Comparison of ENCODE assay signal across 23 cellular contexts in genomic region chr1:5455651-5456050, GRCh38.
"Had no signal": no experiment of that assay in that cellular context is flagged by ENCODE, and none has a peak within 500 bp of the region (broad histone marks: within the 10 kb centered on the region; RNA-seq: fewer than 3 reads in every experiment).

No MANE protein-coding gene starts in this region.

- H3K27me3 ChIP-seq: ovary, right atrium auricular region, right lobe of liver, testis, thyroid gland, upper lobe of left lung had no signal

- DNase-seq: hippocampal formation; kidney glomerular epithelial cell; lower lobe of right lung; mammary epithelial cell; mesenchymal stem cell; naive B cell; natural killer cell; ovary; right lobe of liver; stimulated activated CD4-positive, alpha-beta T cell treated with anti-CD3 and anti-CD28 coated beads, Interleukin-15, amount 100 ng/mL, for 24 hours; stimulated activated CD4-positive, alpha-beta T cell treated with anti-CD3 and anti-CD28 coated beads, Interleukin-2, amount 100 ng/mL, for 24 hours; stimulated activated CD4-positive, alpha-beta T cell treated with anti-CD3 and anti-CD28 coated beads, Interleukin-4, amount 100 ng/mL, for 1 hour; stimulated activated naive B cell treated with anti-CD40 and anti-IgM and Interleukin-4, amounts not matched to agents 10 μg/mL and 1 μg/mL and 100 μg/mL, for 72 hours; stimulated activated naive CD8-positive, alpha-beta T cell treated with anti-CD3 and anti-CD28 coated beads, Interleukin-15, Interleukin-2, amounts not matched to agents 100 U/mL and 50 U/mL, for 24 hours; stomach; testis; thyroid gland; transverse colon; upper lobe of left lung had no signal

- H3K9me3 ChIP-seq: lower lobe of right lung, ovary, right atrium auricular region, right lobe of liver, stomach, testis, thyroid gland, transverse colon, upper lobe of left lung had no signal

- H3K27ac Mint-ChIP-seq: mesothelial cell of epicardium; natural killer cell; progenitor cell of endocrine pancreas; stimulated activated naive B cell treated with anti-CD40 and anti-IgM and Interleukin-4, amounts not matched to agents 10 μg/mL and 1 μg/mL and 100 μg/mL, for 72 hours had no signal

- H3K27ac ChIP-seq: lower lobe of right lung, ovary, right atrium auricular region, right lobe of liver, stomach, testis, thyroid gland, transverse colon, upper lobe of left lung had no signal

- H3K36me3 Mint-ChIP-seq: mesothelial cell of epicardium; naive B cell; natural killer cell; stimulated activated naive B cell treated with anti-CD40 and anti-IgM and Interleukin-4, amounts not matched to agents 10 μg/mL and 1 μg/mL and 100 μg/mL, for 72 hours had no signal

- H3K4me3 Mint-ChIP-seq: mesothelial cell of epicardium; naive B cell; natural killer cell; stimulated activated naive B cell treated with anti-CD40 and anti-IgM and Interleukin-4, amounts not matched to agents 10 μg/mL and 1 μg/mL and 100 μg/mL, for 72 hours had no signal

- H3K4me3 ChIP-seq: lower lobe of right lung, ovary, right atrium auricular region, right lobe of liver, smooth muscle cell, stomach, testis, thyroid gland, transverse colon, upper lobe of left lung had no signal

- H3K4me1 Mint-ChIP-seq: naive B cell; natural killer cell; stimulated activated naive B cell treated with anti-CD40 and anti-IgM and Interleukin-4, amounts not matched to agents 10 μg/mL and 1 μg/mL and 100 μg/mL, for 72 hours had no signal

- ATAC-seq: lower lobe of right lung; natural killer cell; right lobe of liver; stimulated activated naive B cell treated with anti-CD40 and anti-IgM and Interleukin-4, amounts not matched to agents 10 μg/mL and 1 μg/mL and 100 μg/mL, for 72 hours; stimulated activated naive CD8-positive, alpha-beta T cell treated with anti-CD3 and anti-CD28 coated beads, Interleukin-15, Interleukin-2, amounts not matched to agents 100 U/mL and 50 U/mL, for 24 hours had no signal

- H3K4me2 ChIP-seq: smooth muscle cell had no signal

- H3K4me1 ChIP-seq: lower lobe of right lung, right lobe of liver, stomach, testis, transverse colon, upper lobe of left lung had no signal

- H3K36me3 ChIP-seq: lower lobe of right lung, ovary, right atrium auricular region, right lobe of liver, stomach, thyroid gland, transverse colon, upper lobe of left lung had no signal

- H3K9me3 Mint-ChIP-seq: mesothelial cell of epicardium, natural killer cell had no signal
